ENCODE assay signal across 16 cellular contexts in the genomic region with DNA sequence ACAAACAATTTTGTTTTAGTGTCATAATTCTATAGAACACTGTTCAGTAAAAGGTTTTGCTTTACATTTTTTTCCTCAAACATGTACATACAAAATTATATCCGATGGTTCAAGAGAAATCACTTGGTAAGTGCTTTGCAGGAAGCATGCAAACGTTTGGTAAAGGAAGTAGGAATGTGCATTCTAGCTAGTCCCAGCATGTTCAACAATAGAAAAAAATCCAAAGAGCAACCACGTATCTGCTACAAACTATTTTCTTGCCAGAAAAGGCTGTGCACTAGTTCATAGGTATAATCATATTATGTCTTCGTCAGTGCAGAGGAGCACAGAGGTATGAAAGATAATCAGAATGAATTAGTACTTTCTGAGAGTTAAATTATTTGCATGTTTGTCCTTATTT. TPM values are rescaled to one million over a fixed set of nuclear protein-coding genes. Genes with fewer than 3 reads are reported as not detected.
A peak's percentile ranks its signal among the peaks of the same experiment; 100 is the strongest.
DNase-seq lines count a peak whose midpoint lies in the region; ATAC-seq, FAIRE-seq and TF ChIP-seq lines count a peak whose summit lies in the region.
"Had no signal": no experiment of that assay in that cellular context is flagged by ENCODE, and none has a peak within 500 bp of the region (broad histone marks: within the 10 kb centered on the region; RNA-seq: fewer than 3 reads in every experiment).

No MANE protein-coding gene starts in this region.

- H3K27me3 ChIP-seq in RWPE2 (ENCODE audit: insufficient read depth, poor library complexity, severe bottlenecking) (no peaks in the 10 kb centered on the region), vagina (no peaks in the 10 kb centered on the region)
- no peaks in the 10 kb centered on the region for H3K27me3 ChIP-seq in naive thymus-derived CD4-positive, alpha-beta T cell (ENCODE audit: control insufficient read depth in 2 of 2, insufficient read depth in 2 of 2, low read length in 2 of 2)
- H3K27me3 ChIP-seq: BLaER1 treated with 17β-estradiol and CSF1 and Interleukin-3, amounts not matched to agents 10 nM and 100 nM had no signal

- H3K9me3 ChIP-seq in RWPE2 (ENCODE audit: severe bottlenecking) (no peaks in the 10 kb centered on the region), kidney (ENCODE audit: control insufficient read depth in 1 of 2, low read length in 2 of 2) (no peaks in the 10 kb centered on the region), vagina (no peaks in the 10 kb centered on the region)
- no peaks in the 10 kb centered on the region for H3K9me3 ChIP-seq in naive thymus-derived CD4-positive, alpha-beta T cell (ENCODE audit: control insufficient read depth in 2 of 3, low read length in 3 of 3)
- H3K9me3 ChIP-seq: BLaER1 treated with 17β-estradiol and CSF1 and Interleukin-3, amounts not matched to agents 10 nM and 100 nM had no signal

- H3K4me1 ChIP-seq in RWPE2 (ENCODE audit: insufficient read depth, poor library complexity, severe bottlenecking) (peaks cover 5% of the 10 kb centered on the region), kidney (ENCODE audit: control insufficient read depth in 1 of 2, insufficient read depth in 1 of 2, low read depth in 1 of 2, low read length in 2 of 2) (peaks cover 0 to 5% of the 10 kb centered on the region in 2 donors), vagina (no peaks in the 10 kb centered on the region)
- no peaks in the 10 kb centered on the region for H3K4me1 ChIP-seq in naive thymus-derived CD4-positive, alpha-beta T cell (ENCODE audit: control insufficient read depth in 2 of 2, insufficient read depth in 2 of 2, low read length in 2 of 2)
- H3K4me1 ChIP-seq: BLaER1 treated with 17β-estradiol and CSF1 and Interleukin-3, amounts not matched to agents 10 nM and 100 nM had no signal

- peaks cover 9% of the 10 kb centered on the region for H3K36me3 Mint-ChIP-seq in activated naive CD8-positive, alpha-beta T cell
- H3K36me3 Mint-ChIP-seq in activated naive CD8-positive, alpha-beta T cell treated with anti-CD3 and anti-CD28 coated beads, Interleukin-2, amount 50 U/mL, for 24 hours (ENCODE audit: low read depth) = peaks cover 66% of the 10 kb centered on the region
- H3K36me3 Mint-ChIP-seq in naive thymus-derived CD4-positive, alpha-beta T cell = peaks cover 4 to 73% (median 41%) of the 10 kb centered on the region in 5 donors

- peaks cover 15% of the 10 kb centered on the region for H3K4me1 Mint-ChIP-seq in activated naive CD8-positive, alpha-beta T cell (ENCODE audit: low read depth)
- H3K4me1 Mint-ChIP-seq in activated naive CD8-positive, alpha-beta T cell treated with anti-CD3 and anti-CD28 coated beads, Interleukin-2, amount 50 U/mL, for 24 hours = peaks cover 7% of the 10 kb centered on the region
- H3K4me1 Mint-ChIP-seq in naive thymus-derived CD4-positive, alpha-beta T cell = peaks cover 0 to 34% (median 18%) of the 10 kb centered on the region in 7 donors
- H3K4me1 Mint-ChIP-seq: GM23338 had no signal

- H3K36me3 ChIP-seq in RWPE2 (ENCODE audit: low read depth) = peaks cover 90% of the 10 kb centered on the region
- H3K36me3 ChIP-seq in kidney (ENCODE audit: control insufficient read depth in 1 of 2, insufficient read depth in 2 of 2, low read length in 2 of 2) = peaks cover 22 to 52% of the 10 kb centered on the region in 2 donors
- peaks cover 0 to 42% of the 10 kb centered on the region in 2 donors for H3K36me3 ChIP-seq in vagina
- peaks cover 7 to 55% (median 27%) of the 10 kb centered on the region in 3 experiments for H3K36me3 ChIP-seq in naive thymus-derived CD4-positive, alpha-beta T cell (ENCODE audit: control insufficient read depth in 2 of 3, insufficient read depth in 3 of 3, low read length in 3 of 3)

- no peak for ATAC-seq in activated naive CD8-positive, alpha-beta T cell treated with anti-CD3 and anti-CD28 coated beads, Interleukin-2, amount 50 U/mL, for 24 hours
- 0 out of 3 replicates have a peak, but pooled peaks have one; percentile 25 for ATAC-seq in RWPE2 (ENCODE audit: low read depth)
- ATAC-seq in naive thymus-derived CD4-positive, alpha-beta T cell = no peak
- ATAC-seq: GM12878, GM23338 had no signal

- H3K27me3 Mint-ChIP-seq in activated naive CD8-positive, alpha-beta T cell = no peaks in the 10 kb centered on the region
- H3K27me3 Mint-ChIP-seq in activated naive CD8-positive, alpha-beta T cell treated with anti-CD3 and anti-CD28 coated beads, Interleukin-2, amount 50 U/mL, for 24 hours = no peaks in the 10 kb centered on the region
- H3K27me3 Mint-ChIP-seq in naive thymus-derived CD4-positive, alpha-beta T cell = no peaks in the 10 kb centered on the region
- H3K27me3 Mint-ChIP-seq: CD4-positive, CD25-positive, alpha-beta regulatory T cell had no signal

- POLR2A ChIA-PET in naive thymus-derived CD4-positive, alpha-beta T cell (lab: Charles Lee) = no interaction called here

- H3K4me3 ChIP-seq in RWPE2 (ENCODE audit: severe bottlenecking) (no peak overlapping the region), kidney (ENCODE audit: low read length in 2 of 2) (no peak overlapping the region), vagina (no peak overlapping the region)
- H3K4me3 ChIP-seq in naive thymus-derived CD4-positive, alpha-beta T cell (ENCODE audit: low read length) = no peak overlapping the region
- H3K4me3 ChIP-seq: BLaER1 treated with 17β-estradiol and CSF1 and Interleukin-3, amounts not matched to agents 10 nM and 100 nM; GM12878; GM23338 had no signal

- TF ChIP-seq POLR2A in vagina (IDR thresholded peaks at IDR 0.05) = no peak

- no peak for DNase-seq in activated naive CD8-positive, alpha-beta T cell treated with anti-CD3 and anti-CD28 coated beads, Interleukin-2, amount 50 U/mL, for 24 hours
- DNase-seq in RWPE2 (ENCODE audit: low spot score) (no peak), epithelial cell of prostate (ENCODE audit: low read depth, low spot score) (no peak), kidney (no peak), vagina (ENCODE audit: extremely low spot score in 2 of 2) (no peak)
- DNase-seq in naive thymus-derived CD4-positive, alpha-beta T cell = no peak
- DNase-seq: ACHN; Calu3; CD4-positive, CD25-positive, alpha-beta regulatory T cell; DMS 273 treated with DMSO at 0.1 percent for 48 hours; DMS79; H7 had no signal

- no peak for FAIRE-seq in kidney (lab: Jason Lieb, UNC)

- peak overlapping the region; percentile 76 for H3K27ac Mint-ChIP-seq in activated naive CD8-positive, alpha-beta T cell
- H3K27ac Mint-ChIP-seq in activated naive CD8-positive, alpha-beta T cell treated with anti-CD3 and anti-CD28 coated beads, Interleukin-2, amount 50 U/mL, for 24 hours = no peak overlapping the region
- H3K27ac Mint-ChIP-seq in naive thymus-derived CD4-positive, alpha-beta T cell = peak overlapping the region in 3 of 9 donors; percentile 34 to 67 (median 50)
- H3K27ac Mint-ChIP-seq: GM23338 had no signal

- CTCF ChIA-PET in naive thymus-derived CD4-positive, alpha-beta T cell (lab: Charles Lee) = no interaction called here

- H3K9ac ChIP-seq in kidney (ENCODE audit: low read length in 2 of 2) = no peak overlapping the region
- H3K9ac ChIP-seq: BLaER1 treated with 17β-estradiol and CSF1 and Interleukin-3, amounts not matched to agents 10 nM and 100 nM had no signal

- no peak overlapping the region for H3K27ac ChIP-seq in RWPE2 (ENCODE audit: poor library complexity, severe bottlenecking)
- H3K27ac ChIP-seq in epithelial cell of prostate = peak overlapping the region; percentile 15
- H3K27ac ChIP-seq in kidney (ENCODE audit: low read depth in 2 of 2, low read length in 2 of 2) = no peak overlapping the region
- H3K27ac ChIP-seq in vagina = no peak overlapping the region
- no peak overlapping the region for H3K27ac ChIP-seq in naive thymus-derived CD4-positive, alpha-beta T cell (ENCODE audit: low read depth, low read length)
- H3K27ac ChIP-seq: BLaER1 treated with 17β-estradiol and CSF1 and Interleukin-3, amounts not matched to agents 10 nM and 100 nM had no signal

- no peak overlapping the region for H3K4me3 Mint-ChIP-seq in activated naive CD8-positive, alpha-beta T cell
- H3K4me3 Mint-ChIP-seq in activated naive CD8-positive, alpha-beta T cell treated with anti-CD3 and anti-CD28 coated beads, Interleukin-2, amount 50 U/mL, for 24 hours = no peak overlapping the region
- no peak overlapping the region for H3K4me3 Mint-ChIP-seq in naive thymus-derived CD4-positive, alpha-beta T cell
- H3K4me3 Mint-ChIP-seq: CD4-positive, CD25-positive, alpha-beta regulatory T cell; GM23338 had no signal

- TF ChIP-seq CTCF in RWPE2 (IDR thresholded peaks at IDR 0.05; ENCODE audit: poor library complexity, severe bottlenecking) (no peak), kidney (IDR thresholded peaks at IDR 0.05; ENCODE audit: borderline replicate concordance, extremely low read depth, insufficient read depth) (no peak), vagina (IDR thresholded peaks at IDR 0.05) (no peak)

- intact Hi-C loops in kidney (cut with DNase I) = no loop called here
- intact Hi-C loops in vagina (cut with DNase I) = loop anchor here (5.0 kb wide), 1 partner anchor 592 kb away; no protein-coding TSS in a partner anchor
- intact Hi-C loops in naive thymus-derived CD4-positive, alpha-beta T cell (cut with micrococcal nuclease) = loop anchor here in 1 of 2 donors (5.0 kb wide), 1 partner anchor 233 kb away; no protein-coding TSS in a partner anchor

- no peaks in the 10 kb centered on the region for H3K9me3 Mint-ChIP-seq in activated naive CD8-positive, alpha-beta T cell (ENCODE audit: low read depth)
- no peaks in the 10 kb centered on the region for H3K9me3 Mint-ChIP-seq in activated naive CD8-positive, alpha-beta T cell treated with anti-CD3 and anti-CD28 coated beads, Interleukin-2, amount 50 U/mL, for 24 hours
- peaks cover 0 to 1% (median 0%) of the 10 kb centered on the region in 11 donors for H3K9me3 Mint-ChIP-seq in naive thymus-derived CD4-positive, alpha-beta T cell
- H3K9me3 Mint-ChIP-seq: CD4-positive, CD25-positive, alpha-beta regulatory T cell; GM23338 had no signal

RNA-seq across cellular contexts. Expression of a gene that starts 58.0 kb away (rescaled TPM):
- 24.9 TPM for total RNA-seq in kidney
- 23.7 TPM for polyA plus RNA-seq in kidney (ENCODE audit: insufficient read depth, low read depth, low replicate concordance)
- total RNA-seq in vagina = 1.2 TPM
- total RNA-seq in naive thymus-derived CD4-positive, alpha-beta T cell = 10 to 100 TPM in 2 of 5 experiments, 1 to 10 TPM in 3; 6.1 to 44.3 (median 8.7) TPM
- 10 to 100 TPM; 17.1 to 22.8 TPM for polyA plus RNA-seq in naive thymus-derived CD4-positive, alpha-beta T cell
